In the genomic region with DNA sequence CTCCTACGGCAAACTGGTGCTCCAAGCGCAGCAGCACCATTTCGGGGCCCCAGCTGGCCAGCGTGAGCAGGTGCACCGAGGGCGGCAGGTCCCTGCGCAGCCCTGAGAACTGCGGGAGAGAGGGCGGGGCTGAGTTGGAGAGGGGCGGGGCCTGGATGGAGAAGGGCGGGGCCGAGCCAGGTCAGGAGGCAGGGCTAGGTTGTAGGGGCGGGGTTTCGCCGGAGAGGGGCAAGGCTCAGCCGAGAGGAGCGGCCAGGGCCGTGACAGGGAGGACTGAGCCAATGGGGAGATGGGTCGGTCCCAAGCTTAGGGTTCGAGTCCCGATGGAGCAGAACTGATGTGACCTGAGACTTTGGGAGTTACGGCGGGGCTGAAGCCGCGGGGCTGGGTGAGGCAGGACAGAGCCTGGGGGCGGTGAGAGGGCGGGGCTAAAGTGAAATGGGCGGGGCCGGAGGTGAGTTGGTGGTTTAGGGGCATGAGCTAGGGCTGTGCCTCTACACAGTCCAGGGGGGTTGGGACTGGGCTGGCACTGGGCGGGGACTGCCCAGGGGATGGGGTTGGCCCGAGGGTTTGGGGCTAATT, we compare ENCODE assay signal across 8 cellular contexts. TPM values are rescaled to one million over a fixed set of nuclear protein-coding genes. Genes with fewer than 3 reads are reported as not detected.
DNase-seq lines count a peak whose midpoint lies in the region; ATAC-seq and TF ChIP-seq lines count a peak whose summit lies in the region.

No MANE protein-coding gene starts in this region.

- H3K36me3 ChIP-seq in mucosa of descending colon (ENCODE audit: low read depth): no peaks in the 10 kb centered on the region
- no peaks in the 10 kb centered on the region for H3K36me3 ChIP-seq in aorta (ENCODE audit: control insufficient read depth in 1 of 2, insufficient read depth in 2 of 2, low read length in 1 of 2)

- WGBS in aorta, 2 donors: 8 to 11% methylated on average over 30 to 31 of the region's 31 CpGs

- no peak for TF ChIP-seq CTCF in mucosa of descending colon (IDR thresholded peaks at IDR 0.05)

- H3K27me3 ChIP-seq in aorta (ENCODE audit: control insufficient read depth in 1 of 2, insufficient read depth in 2 of 2, low read length in 1 of 2): no peaks in the 10 kb centered on the region

- DNase-seq in D341Med (ENCODE audit: low spot score) (peak; percentile 54), NCI-H1105 treated with DMSO at 0.1 percent for 48 hours (lab: John Stamatoyannopoulos, UW) (peak; percentile 81), dermis blood vessel endothelial cell (peak; percentile 56), mucosa of descending colon (peak; percentile 82 to 90 (median 83)), aorta (peak; percentile 74 to 91), HCEC 1CT (no peak), cerebellar cortex (ENCODE audit: low spot score) (no peak)

- H3K9me3 ChIP-seq in mucosa of descending colon: no peaks in the 10 kb centered on the region
- no peaks in the 10 kb centered on the region for H3K9me3 ChIP-seq in aorta (ENCODE audit: control insufficient read depth, low read length)

- ATAC-seq in mucosa of descending colon: peak; percentile 99
- ATAC-seq in aorta (ENCODE audit: low FRiP score): peak; percentile 89
- ATAC-seq in HG02870 (IDR thresholded peaks at IDR 0.05; ENCODE audit: unreplicated experiment): no peak

- H3K4me3 ChIP-seq in mucosa of descending colon (no peak overlapping the region), aorta (ENCODE audit: low read length in 2 of 2) (no peak overlapping the region)

- H3K27ac ChIP-seq in aorta (ENCODE audit: low read depth in 1 of 2, low read length in 2 of 2): no peak overlapping the region

- H3K4me1 ChIP-seq in mucosa of descending colon (ENCODE audit: low read depth) (peaks cover 5% of the 10 kb centered on the region), aorta (ENCODE audit: control insufficient read depth in 1 of 2, insufficient read depth in 2 of 2, low read length in 2 of 2) (no peaks in the 10 kb centered on the region)

- intact Hi-C loops in mucosa of descending colon (cut with DNase I, micrococcal nuclease): no loop called here
- intact Hi-C loops in aorta (cut with DNase I): no loop called here

RNA-seq across cellular contexts. Expression of a gene that starts 19.0 kb away (rescaled TPM):
- total RNA-seq in dermis blood vessel endothelial cell: 59.7 and 66.4 TPM in 2 replicates
- total RNA-seq in mucosa of descending colon: 100 to 1,000 TPM in 1 of 3 donors, 10 to 100 TPM in 2; 92.7 to 104 (median 96.6) TPM
- 100 to 1,000 TPM in 1 of 2 donors, 10 to 100 TPM in 1; 74.8 to 111 TPM for total RNA-seq in aorta
- 10 to 100 TPM; 54.6 to 88.7 TPM for polyA plus RNA-seq in aorta

RNA-seq across cellular contexts. Expression of a gene that starts 19.0 kb away (rescaled TPM):
- total RNA-seq in dermis blood vessel endothelial cell: 6.3 and 8.3 TPM in 2 replicates
- 10 to 100 TPM in 1 of 3 donors, 1 to 10 TPM in 2; 6.4 to 13.4 (median 7.4) TPM for total RNA-seq in mucosa of descending colon
- 10 to 100 TPM in 1 of 2 donors, 1 to 10 TPM in 1; 7.1 to 11.8 TPM for total RNA-seq in aorta
- 10 to 100 TPM in 1 of 2 donors, 1 to 10 TPM in 1; 9.4 to 20.9 TPM for polyA plus RNA-seq in aorta

RNA-seq across cellular contexts. Expression of a gene that starts 34.1 kb away (rescaled TPM):
- total RNA-seq in dermis blood vessel endothelial cell: 52.9 and 53.0 TPM in 2 replicates
- total RNA-seq in mucosa of descending colon: 10 to 100 TPM; 71.4 to 91.4 (median 88.9) TPM
- total RNA-seq in aorta: 10 to 100 TPM; 50.1 to 74.0 TPM
- polyA plus RNA-seq in aorta: 10 to 100 TPM; 42.7 to 94.8 TPM

RNA-seq across cellular contexts. Expression of a gene that starts 36.9 kb away (rescaled TPM):
- total RNA-seq in dermis blood vessel endothelial cell (17.9 and 21.3 TPM in 2 replicates), mucosa of descending colon (10 to 100 TPM; 22.5 to 29.7 (median 26.9) TPM), aorta (10 to 100 TPM; 35.2 to 35.4 TPM)
- polyA plus RNA-seq in aorta: 10 to 100 TPM in 1 of 2 donors, 1 to 10 TPM in 1; 2.9 to 12.1 TPM

RNA-seq across cellular contexts. Expression of a gene that starts 37.0 kb away (rescaled TPM):
- 10.2 and 13.1 TPM in 2 replicates for total RNA-seq in dermis blood vessel endothelial cell
- total RNA-seq in mucosa of descending colon: 10 to 100 TPM in 1 of 3 donors, 1 to 10 TPM in 2; 8.6 to 11.3 (median 8.8) TPM
- total RNA-seq in aorta: 1 to 10 TPM; 7.0 to 8.6 TPM
- under 1 TPM in 1 of 2 donors, not detected in 1; 0.56 TPM for polyA plus RNA-seq in aorta

Comparison
In these comparisons a context has a peak if more than half of its experiments do, and no peak if none do; other contexts are left out.
1. DNase-seq: peak in D341Med (single experiment), NCI-H1105 treated with DMSO at 0.1 percent for 48 hours (single experiment), dermis blood vessel endothelial cell (single experiment), mucosa of descending colon (3 of 3) and aorta (2 of 2); none in HCEC 1CT (single experiment) and cerebellar cortex (single experiment).